ENCODE assay signal across 26 cellular contexts in genomic region chr13:113962975-113963374, GRCh38. TPM values are rescaled to one million over a fixed set of nuclear protein-coding genes. Genes with fewer than 3 reads are reported as not detected.
"Had no signal": no experiment of that assay in that cellular context is flagged by ENCODE, and none has a peak within 500 bp of the region (broad histone marks: within the 10 kb centered on the region; RNA-seq: fewer than 3 reads in every experiment).

No MANE protein-coding gene starts in this region.

- FAIRE-seq: islet of Langerhans had no signal

- H3K27me3 Mint-ChIP-seq: activated CD4-positive, alpha-beta T cell treated with anti-CD3 and anti-CD28 coated beads for 36 hours; activated naive CD8-positive, alpha-beta T cell; memory B cell; naive thymus-derived CD8-positive, alpha-beta T cell; stimulated activated naive CD8-positive, alpha-beta T cell treated with anti-CD3 and anti-CD28 coated beads, Interleukin-15, Interleukin-2, amounts not matched to agents 100 ng/mL and 50 ng/mL, for 24 hours had no signal

- H3K36me3 ChIP-seq: gastrocnemius medialis, thyroid gland, upper lobe of left lung had no signal

- H3K4me1 ChIP-seq: gastrocnemius medialis, upper lobe of left lung had no signal

- H3K4me3 Mint-ChIP-seq: activated CD4-positive, alpha-beta T cell treated with anti-CD3 and anti-CD28 coated beads for 36 hours; activated naive CD8-positive, alpha-beta T cell; activated T-cell treated with anti-CD3 and anti-CD28 coated beads, Interleukin-2, amount 50 U/mL, for 72 hours; memory B cell; stimulated activated naive CD8-positive, alpha-beta T cell treated with anti-CD3 and anti-CD28 coated beads, Interleukin-15, Interleukin-2, amounts not matched to agents 100 ng/mL and 50 ng/mL, for 24 hours had no signal

- H3K27me3 ChIP-seq: body of pancreas, dorsolateral prefrontal cortex, gastrocnemius medialis, thyroid gland, upper lobe of left lung had no signal

- H3K27ac ChIP-seq: body of pancreas, coronary artery, dorsolateral prefrontal cortex, gastrocnemius medialis, thyroid gland, upper lobe of left lung had no signal

- DNase-seq: activated CD4-positive, alpha-beta T cell treated with anti-CD3 and anti-CD28 coated beads for 36 hours; activated CD4-positive, alpha-beta T cell treated with anti-CD3 and anti-CD28 coated beads, Interleukin-2, amount 50 U/mL, for 4 hours; activated CD4-positive, CD25-positive, alpha-beta regulatory T cell; activated naive CD4-positive, alpha-beta T cell; activated T-cell treated with anti-CD3 and anti-CD28 coated beads for 4 hours; activated T-cell treated with anti-CD3 and anti-CD28 coated beads, Interleukin-2, amount 50 U/mL, for 72 hours; anterior cingulate cortex; cerebellar nuclear complex; effector memory CD4-positive, alpha-beta T cell; gastrocnemius medialis; glutamatergic neuron; midbrain; stimulated activated CD4-positive, alpha-beta T cell treated with anti-CD3 and anti-CD28 coated beads, Interleukin-12 subunit alpha, Interleukin-12 subunit beta, amount 100 ng/mL, for 4 hours; stimulated activated CD4-positive, alpha-beta T cell treated with anti-CD3 and anti-CD28 coated beads, Interleukin-4, amount 100 ng/mL, for 1 hour; substantia nigra; thyroid gland had no signal

- H3K27ac Mint-ChIP-seq: activated CD4-positive, alpha-beta T cell treated with anti-CD3 and anti-CD28 coated beads for 36 hours; activated naive CD8-positive, alpha-beta T cell; activated T-cell treated with anti-CD3 and anti-CD28 coated beads, Interleukin-2, amount 50 U/mL, for 72 hours; memory B cell; stimulated activated naive CD8-positive, alpha-beta T cell treated with anti-CD3 and anti-CD28 coated beads, Interleukin-15, Interleukin-2, amounts not matched to agents 100 ng/mL and 50 ng/mL, for 24 hours had no signal

- H3K4me3 ChIP-seq: body of pancreas, coronary artery, dorsolateral prefrontal cortex, gastrocnemius medialis, thyroid gland, upper lobe of left lung had no signal

- H3K9me3 ChIP-seq: body of pancreas, gastrocnemius medialis, thyroid gland had no signal

- ATAC-seq: activated CD4-positive, alpha-beta T cell treated with anti-CD3 and anti-CD28 coated beads for 36 hours; activated T-cell treated with anti-CD3 and anti-CD28 coated beads, Interleukin-2, amount 50 U/mL, for 72 hours; body of pancreas; gastrocnemius medialis; naive thymus-derived CD8-positive, alpha-beta T cell had no signal

RNA-seq across cellular contexts. Expression of gene C13orf46, which starts 10.9 kb away (rescaled TPM):
- total RNA-seq: epithelial cell of proximal tubule had no signal
